In genomic region chr15:57375827-57376694, GRCh38 we compare ENCODE assay signal across 8 cellular contexts. TPM values are rescaled to one million over a fixed set of nuclear protein-coding genes. Genes with fewer than 3 reads are reported as not detected.
DNase-seq lines count a peak whose midpoint lies in the region; ATAC-seq, FAIRE-seq and TF ChIP-seq lines count a peak whose summit lies in the region.

Gene CGNL1, plus strand, starts transcription at chr15:57376505. Its CDS starts 61,495 bp downstream, at chr15:57438000.

- H3K4ac ChIP-seq in H1 (replicated peaks; ENCODE audit: insufficient read length, low read depth, low read length) (peak within 1 kb of the TSS; percentile 47), mesendoderm (ENCODE audit: low read depth, low read length) (peak within 1 kb of the TSS; percentile 41)

- H3K18ac ChIP-seq in H1 (ENCODE audit: extremely low read depth, low read length) (peak within 1 kb of the TSS; percentile 68), mesendoderm (ENCODE audit: low read length) (peak within 1 kb of the TSS; percentile 94)

- H2AFZ ChIP-seq in H1 (ENCODE audit: low read length) = peak within 1 kb of the TSS; percentile 97

- H3K27me3 ChIP-seq in Caco-2 (replicated peaks; ENCODE audit: control insufficient read depth, insufficient read depth, low read length) = no peaks in the 10 kb centered on the region
- H3K27me3 ChIP-seq in H1 (replicated peaks in 1 of 4; ENCODE audit: control insufficient read depth in 3 of 4, extremely low read depth in 1 of 4, insufficient read depth in 3 of 4, low read length in 3 of 4) = peaks cover 0 to 10% (median 5%) of the 10 kb centered on the region in 4 experiments; a peak in 4 of 7 replicates
- no peaks in the 10 kb centered on the region for H3K27me3 ChIP-seq in mesendoderm (ENCODE audit: insufficient read depth, low read length, poor library complexity)

- H3K23me2 ChIP-seq in H1 (ENCODE audit: low read depth, low read length) = peaks cover 4% of the 10 kb centered on the region; the same call in 1 of the 2 replicates

- peak within 1 kb of the TSS; percentile 18 for H2BK120ac ChIP-seq in H1 (replicated peaks; ENCODE audit: low read depth, low read length)
- H2BK120ac ChIP-seq in mesendoderm (ENCODE audit: low read depth, low read length) = peak within 1 kb of the TSS; percentile 30

- no peak for TF ChIP-seq EP300 in H1 (IDR thresholded peaks at IDR 0.05; ENCODE audit: borderline replicate concordance in 1 of 2, low read depth in 2 of 2, low read length in 2 of 2)

- H3K9ac ChIP-seq in H1 (replicated peaks in 1 of 4; ENCODE audit: extremely low read depth in 1 of 4, low read depth in 3 of 4, low read length in 3 of 4) = peak within 1 kb of the TSS in 3 of 4 experiments; percentile 34 to 57 (median 50); a peak in 3 of 7 replicates
- peak within 1 kb of the TSS; percentile 82 for H3K9ac ChIP-seq in mesendoderm (ENCODE audit: low read length)

- H3K4me3 ChIP-seq in Caco-2 (ENCODE audit: low read depth, low read length) (peak within 1 kb of the TSS; percentile 79), H1 (ENCODE audit: extremely low read depth in 1 of 4, insufficient read depth in 2 of 4, low read depth in 3 of 4, low read length in 4 of 4) (peak within 1 kb of the TSS; percentile 59 to 66 (median 64)), mesendoderm (ENCODE audit: low read length) (peak within 1 kb of the TSS; percentile 69), urinary bladder (ENCODE audit: low read depth, low read length) (peak within 1 kb of the TSS; percentile 49)

- H3K9me3 ChIP-seq in Caco-2 = no peaks in the 10 kb centered on the region
- no peaks in the 10 kb centered on the region for H3K9me3 ChIP-seq in H1 (ENCODE audit: insufficient read depth in 2 of 2, low read depth in 1 of 2, low read length in 1 of 2)

- H4K8ac ChIP-seq in H1 (ENCODE audit: extremely low read depth, insufficient read depth, low read length) (peak within 1 kb of the TSS; percentile 47; the same call in 1 of the 2 replicates), mesendoderm (ENCODE audit: low read depth, low read length) (no peak within 1 kb of the TSS)

- BruUV-seq in Caco-2 (replicated peaks; lab: Mats Ljungman, UMichigan) = no TSS peak

- H2BK20ac ChIP-seq in H1 (ENCODE audit: low read length) = peak within 1 kb of the TSS; percentile 89; the same call in 1 of the 2 replicates

- no peak; a peak in 1 of 3 replicates for TF ChIP-seq POLR2A in H1 (IDR thresholded peaks at IDR 0.05; ENCODE audit: control extremely low read depth in 1 of 2, low read depth in 2 of 2, low read length in 2 of 2)

- TF ChIP-seq CTCF in Caco-2 (IDR thresholded peaks at IDR 0.05; ENCODE audit: insufficient read depth in 1 of 2, low read depth in 1 of 2, low read length in 1 of 2, severe bottlenecking in 1 of 2, unreplicated experiment in 1 of 2) (no peak), H1 (IDR thresholded peaks at IDR 0.05; ENCODE audit: control extremely low read depth in 1 of 3, insufficient read depth in 1 of 3, low read depth in 1 of 3, low read length in 3 of 3) (no peak)

- no peaks in the 10 kb centered on the region for H3K36me3 ChIP-seq in Caco-2 (ENCODE audit: control insufficient read depth, insufficient read depth, low read length)
- no peaks in the 10 kb centered on the region for H3K36me3 ChIP-seq in H1 (ENCODE audit: control insufficient read depth in 2 of 4, insufficient read depth in 4 of 4, low read length in 3 of 4)
- H3K36me3 ChIP-seq in mesendoderm (ENCODE audit: control insufficient read depth, insufficient read depth, low read length) = no peaks in the 10 kb centered on the region
- no peaks in the 10 kb centered on the region for H3K36me3 ChIP-seq in urinary bladder (ENCODE audit: insufficient read depth)

- no peak within 1 kb of the TSS for H3K56ac ChIP-seq in H1 (replicated peaks; ENCODE audit: insufficient read length, low read depth, low read length)
- peak within 1 kb of the TSS; percentile 89 for H3K56ac ChIP-seq in mesendoderm (ENCODE audit: low read length)

- H2BK5ac ChIP-seq in H1 (ENCODE audit: low read depth, low read length) = no peak within 1 kb of the TSS; the same call in 1 of the 2 replicates
- H2BK5ac ChIP-seq in mesendoderm (ENCODE audit: low read length) = no peak within 1 kb of the TSS

- H3K14ac ChIP-seq in H1 (ENCODE audit: insufficient read length) = no peak within 1 kb of the TSS

- peak within 1 kb of the TSS; percentile 78; the same call in 1 of the 2 replicates for H2BK12ac ChIP-seq in H1 (ENCODE audit: low read depth, low read length)

- H2AK5ac ChIP-seq in H1 (ENCODE audit: low read depth, low read length) = no peak within 1 kb of the TSS
- H2AK5ac ChIP-seq in mesendoderm (ENCODE audit: low read length) = no peak within 1 kb of the TSS

- peak within 1 kb of the TSS; percentile 89 for H3K4me3 Mint-ChIP-seq in Caco-2 (ENCODE audit: unreplicated experiment)

- 21% methylated on average over 43 of the region's 76 CpGs; no CpG with 5 or more reads in 1 of the 2 experiments for WGBS in H1 (ENCODE audit: extremely low coverage in 1 of 2, insufficient coverage in 1 of 2, insufficient read length in 1 of 2, insufficient replicate concordance in 2 of 2, low coverage in 1 of 2, low lambda C conversion rate in 2 of 2, missing lambda C conversion rate in 1 of 2), 2 experiments
- no CpG with 5 or more reads among the region's 76 CpGs for WGBS in mesendoderm (ENCODE audit: extremely low coverage, insufficient coverage, low lambda C conversion rate)
- 17% methylated on average over 76 of the region's 76 CpGs for WGBS in urinary bladder

- FAIRE-seq in H1 (lab: Jason Lieb, UNC) = no peak

- CTCF ChIA-PET in Caco-2 (lab: Charles Lee) (interaction anchor here (0.5 to 2.0 kb wide), 5 partner anchors 12 to 152 kb away, joined by 3 to 35 read pairs (median 6); no protein-coding TSS in a partner anchor), H1 (lab: Charles Lee; ENCODE audit: partially characterized antibody) (interaction anchor here (1.0 to 5.3 kb wide), 14 partner anchors 8 to 166 kb away, joined by 3 to 29 read pairs (median 5); no protein-coding TSS in a partner anchor)

- H3K27me3 Mint-ChIP-seq in Caco-2 (ENCODE audit: insufficient read depth, unreplicated experiment) = no peaks in the 10 kb centered on the region

- TF ChIP-seq RAD21 in H1 (IDR thresholded peaks at IDR 0.05 in 1 of 2, conservative IDR thresholded peaks at IDR 0.05 in 1 of 2; ENCODE audit: low read depth in 2 of 2, low read length in 2 of 2) = no peak

- DNase-seq in Caco-2 (peak in 1 of 2 experiments; percentile 75), NCI-H69 (lab: John Stamatoyannopoulos, UW) (peak; percentile 67), H1 (ENCODE audit: low read depth in 1 of 2, low spot score in 2 of 2) (peak in 1 of 2 experiments; percentile 77), mesendoderm (peak; percentile 67), RKO (ENCODE audit: low spot score) (no peak), HPDE6-E6E7 (ENCODE audit: extremely low spot score) (no peak)

- H3K27ac Mint-ChIP-seq in Caco-2 (ENCODE audit: unreplicated experiment) = peak within 1 kb of the TSS; percentile 53

- H3K36me3 Mint-ChIP-seq in Caco-2 (ENCODE audit: insufficient read depth, unreplicated experiment) = peaks cover 6% of the 10 kb centered on the region

- H3K79me1 ChIP-seq in H1 (ENCODE audit: low read depth, low read length) = peaks cover 2% of the 10 kb centered on the region; the same call in 1 of the 2 replicates
- H3K79me1 ChIP-seq in mesendoderm (ENCODE audit: low read length) = peaks cover 7% of the 10 kb centered on the region

- H3K27ac ChIP-seq in H1 (ENCODE audit: low read depth, low read length) (no peak within 1 kb of the TSS), mesendoderm (ENCODE audit: low read depth, low read length) (peak within 1 kb of the TSS; percentile 28), urinary bladder (ENCODE audit: low read depth) (no peak within 1 kb of the TSS)

- H4K91ac ChIP-seq in H1 (replicated peaks; ENCODE audit: insufficient read length, low read length) = peak within 1 kb of the TSS; percentile 76

- H4K20me1 ChIP-seq in H1 (replicated peaks in 1 of 2; ENCODE audit: control insufficient read depth in 1 of 2, insufficient read depth in 2 of 2, low read length in 2 of 2) = no peaks in the 10 kb centered on the region

- peak within 1 kb of the TSS; percentile 87 to 94 for H3K4me2 ChIP-seq in H1 (ENCODE audit: insufficient read depth in 1 of 2, low read depth in 2 of 2, low read length in 2 of 2)
- peak within 1 kb of the TSS; percentile 86 for H3K4me2 ChIP-seq in mesendoderm (ENCODE audit: low read length)

- H2BK15ac ChIP-seq in H1 (ENCODE audit: low read length) (0 out of 2 replicates have a peak within 1 kb of the TSS, but pooled peaks have one; percentile 65), mesendoderm (replicated peaks; ENCODE audit: low read depth) (no peak within 1 kb of the TSS)

- H4K5ac ChIP-seq in H1 (ENCODE audit: insufficient read length, low read depth, low read length) = peak within 1 kb of the TSS; percentile 44
- no peak within 1 kb of the TSS for H4K5ac ChIP-seq in mesendoderm (ENCODE audit: low read length)

- POLR2A ChIA-PET in Caco-2 (lab: Charles Lee) = interaction anchor here (0.6 kb wide), 2 partner anchors 19 to 77 kb away, joined by 3 read pairs; no protein-coding TSS in a partner anchor
- POLR2A ChIA-PET in H1 (lab: Charles Lee; ENCODE audit: partially characterized antibody) = interaction anchor here (0.8 to 3.1 kb wide), 12 partner anchors 9 to 51 kb away, joined by 3 to 23 read pairs (median 4); no protein-coding TSS in a partner anchor

- peaks cover 18% of the 10 kb centered on the region for H3K4me1 Mint-ChIP-seq in Caco-2 (ENCODE audit: low read depth, unreplicated experiment)

- ATAC-seq in GM21515 (IDR thresholded peaks at IDR 0.05; ENCODE audit: unreplicated experiment) = no peak

- intact Hi-C loops in Caco-2 (cut with micrococcal nuclease; ENCODE audit: unreplicated experiment) = loop anchor here (2.0 kb wide), 2 partner anchors 35 to 131 kb away; no protein-coding TSS in a partner anchor

- no peaks in the 10 kb centered on the region for H3K9me3 Mint-ChIP-seq in Caco-2 (ENCODE audit: unreplicated experiment)

- no peak within 1 kb of the TSS for H3K23ac ChIP-seq in H1 (ENCODE audit: insufficient read length)
- H3K23ac ChIP-seq in mesendoderm (ENCODE audit: low read length) = peak within 1 kb of the TSS; percentile 52

- H3K4me1 ChIP-seq in Caco-2 (peaks cover 15% of the 10 kb centered on the region), H1 (replicated peaks in 1 of 4; ENCODE audit: control insufficient read depth in 3 of 4, insufficient read depth in 4 of 4, low read length in 3 of 4) (peaks cover 10 to 23% (median 18%) of the 10 kb centered on the region in 4 experiments; a peak in 6 of 7 replicates), mesendoderm (ENCODE audit: control insufficient read depth, low read depth, low read length) (peaks cover 7% of the 10 kb centered on the region), urinary bladder (ENCODE audit: insufficient read depth) (peaks cover under 1% of the 10 kb centered on the region)

- peaks cover 0 to 31% of the 10 kb centered on the region in 2 experiments; a peak in 3 of 4 replicates for H3K79me2 ChIP-seq in H1 (ENCODE audit: control insufficient read depth in 1 of 2, insufficient read depth in 2 of 2, low read length in 2 of 2)
- peaks cover 5% of the 10 kb centered on the region for H3K79me2 ChIP-seq in mesendoderm (ENCODE audit: control insufficient read depth, insufficient read depth, low read length)

RNA-seq across cellular contexts. Expression of gene CGNL1, which starts in this region (rescaled TPM):
- 8.3 and 9.4 TPM in 2 replicates for total RNA-seq in Caco-2 (2022)
- total RNA-seq in H1 (2021; fragmentation: NEBNext Ultra II Directional; extraction: Animal tissue kit (Norgen Biotek cat#: 25700)) = 72.7 and 75.6 TPM in 2 replicates
- 20.4 and 21.8 TPM in 2 replicates for polyA plus RNA-seq in H1 (2011; rRNA removed)
- polyA plus RNA-seq in H1 (2011; cell fraction: cytosol; rRNA removed) = 26.8 TPM
- polyA plus RNA-seq in H1 (2011; cell fraction: nucleus; rRNA removed) = 42.9 TPM
- 52.8 to 62.1 TPM (median 54.3 TPM) in 4 replicates for polyA plus RNA-seq in H1 (2012, experiment 1 of 2)
- 4.5 TPM for polyA plus RNA-seq in H1 (2012, experiment 2 of 2)
- 23.5 TPM for polyA plus RNA-seq in H1 (2013, experiment 1 of 2)
- polyA plus RNA-seq in H1 (2013, experiment 2 of 2) = 21.9 TPM
- 52.9 and 54.8 TPM in 2 replicates for polyA minus RNA-seq in H1 (2011; rRNA and poly(A)+ RNA removed)
- 43.2 TPM for polyA minus RNA-seq in H1 (2011; cell fraction: cytosol; rRNA and poly(A)+ RNA removed)
- polyA minus RNA-seq in H1 (2011; cell fraction: nucleus; rRNA and poly(A)+ RNA removed) = 56.4 TPM
- polyA plus RNA-seq in mesendoderm (2013, experiment 1 of 2) = 8.1 TPM
- polyA plus RNA-seq in mesendoderm (2013, experiment 2 of 2) = 8.8 TPM
- total RNA-seq in urinary bladder = 31.7 TPM
- 12.7 TPM for polyA plus RNA-seq in urinary bladder

Comparison
In these comparisons a context has a peak if more than half of its experiments do, and no peak if none do; other contexts are left out.
1. DNase-seq: peak in NCI-H69 (single experiment) and mesendoderm (single experiment); none in RKO (single experiment) and HPDE6-E6E7 (single experiment).
2. Peak in every context shown above with its lines, with median percentiles within 50 percentile points of each other: H3K4me3 ChIP-seq.